1 cellular context compared by ENCODE assay signal in the genomic region with DNA sequence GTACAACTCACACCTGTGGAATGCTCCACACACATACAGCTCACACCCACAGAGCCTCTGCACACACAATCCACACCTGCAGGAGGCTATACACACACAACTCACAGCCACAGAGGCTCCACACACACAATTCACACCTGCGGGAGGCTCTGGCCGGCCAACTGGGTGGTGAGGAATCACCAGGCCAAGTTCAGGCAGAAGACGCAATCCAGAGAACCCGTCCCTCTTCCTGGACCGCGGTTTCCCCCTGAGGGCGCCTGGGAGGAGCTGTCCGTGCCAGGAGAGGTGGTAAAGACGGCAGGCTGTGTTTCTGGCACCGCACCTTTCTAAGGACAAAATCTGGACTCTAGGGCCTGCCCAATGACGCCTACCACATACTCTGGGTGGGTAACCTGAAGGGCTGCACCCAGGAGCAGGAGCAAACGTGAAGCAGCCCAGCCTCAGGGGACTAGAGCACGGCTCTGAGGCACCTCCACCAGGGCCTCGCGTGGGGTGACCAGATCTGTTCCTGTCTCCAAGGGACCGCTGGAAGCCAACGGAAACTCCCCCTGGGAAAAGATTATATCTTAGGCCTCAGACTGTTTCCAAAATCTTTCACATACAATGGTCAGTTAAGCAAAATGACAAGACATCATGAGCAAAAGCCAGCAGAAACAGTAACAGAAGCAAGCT.
TF ChIP-seq lines count a peak whose summit lies in the region.

No MANE protein-coding gene starts in this region.

TF ChIP-seq in HCT116, 20 proteins besides CTCF, POLR2A, EP300 and RAD21:
- TF ChIP-seq, protein P1, sequence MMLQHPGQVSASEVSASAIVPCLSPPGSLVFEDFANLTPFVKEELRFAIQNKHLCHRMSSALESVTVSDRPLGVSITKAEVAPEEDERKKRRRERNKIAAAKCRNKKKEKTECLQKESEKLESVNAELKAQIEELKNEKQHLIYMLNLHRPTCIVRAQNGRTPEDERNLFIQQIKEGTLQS (IDR thresholded peaks at IDR 0.05) = no peak
- TF ChIP-seq SP1 (IDR thresholded peaks at IDR 0.05; ENCODE audit: low read depth) = no peak
- no peak for TF ChIP-seq FOSL1 (IDR thresholded peaks at IDR 0.05; ENCODE audit: low read depth)
- TF ChIP-seq CEBPB (IDR thresholded peaks at IDR 0.05; ENCODE audit: low read depth) = no peak
- no peak for TF ChIP-seq EGR1 (IDR thresholded peaks at IDR 0.05; ENCODE audit: low read depth)
- no peak for TF ChIP-seq EZH2 (IDR thresholded peaks at IDR 0.05)
- no peak for TF ChIP-seq SRF (IDR thresholded peaks at IDR 0.05; ENCODE audit: low read depth)
- TF ChIP-seq POLR2AphosphoS5 (IDR thresholded peaks at IDR 0.05; ENCODE audit: low read depth, low read length) = no peak
